Comparison of ENCODE assay signal across 19 cellular contexts in the genomic region with DNA sequence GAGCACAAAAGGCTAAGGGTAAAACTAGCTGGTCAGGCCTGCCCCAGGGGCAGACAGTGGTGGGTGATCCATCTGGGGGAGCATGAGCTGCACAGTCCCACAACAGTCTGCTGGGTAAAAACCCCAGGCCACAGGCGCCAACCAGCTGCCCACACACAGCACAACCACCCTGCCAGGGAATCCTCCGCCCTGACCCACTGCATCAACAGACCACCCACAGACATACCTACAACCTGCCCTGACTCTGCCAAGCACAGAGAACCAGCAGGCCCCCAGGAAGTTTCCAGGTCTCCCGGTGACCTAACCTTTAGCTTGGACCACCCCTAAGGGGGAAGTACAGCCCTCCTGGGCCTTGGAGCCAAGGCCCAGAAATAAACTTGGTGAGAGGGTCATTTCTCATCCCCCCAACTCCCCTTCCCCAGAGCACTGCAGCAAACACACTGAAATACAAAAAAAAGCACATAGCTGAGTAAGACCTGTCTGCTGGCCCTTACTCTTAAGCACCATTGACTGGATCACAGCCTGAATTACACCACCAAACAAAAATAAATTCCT.
DNase-seq lines count a peak whose midpoint lies in the region; ATAC-seq and TF ChIP-seq lines count a peak whose summit lies in the region.
"Had no signal": no experiment of that assay in that cellular context is flagged by ENCODE, and none has a peak within 500 bp of the region (broad histone marks: within the 10 kb centered on the region; RNA-seq: fewer than 3 reads in every experiment).

No MANE protein-coding gene starts in this region.

- TF ChIP-seq CTCF in OCI-LY7 (conservative IDR thresholded peaks at IDR 0.05; ENCODE audit: low read length), result no peak

- H3K4me1 ChIP-seq in OCI-LY7 (ENCODE audit: insufficient read depth, low read length, poor library complexity, severe bottlenecking), result peaks cover 45% of the 10 kb centered on the region
- H3K4me1 ChIP-seq: A549 had no signal

- ATAC-seq in activated naive CD8-positive, alpha-beta T cell treated with anti-CD3 and anti-CD28 coated beads, Interleukin-2, amount 50 U/mL, for 24 hours, result peak; percentile 14
- ATAC-seq in memory B cell (ENCODE audit: low read depth) (no peak), left ventricle myocardium superior (no peak), HG02938 (IDR thresholded peaks at IDR 0.05; ENCODE audit: unreplicated experiment) (no peak)
- ATAC-seq in stimulated activated memory B cell treated with anti-CD40 and anti-IgM and Interleukin-4, amounts not matched to agents 10 μg/mL and 1 μg/mL and 100 μg/mL, for 72 hours, result peak; percentile 14
- ATAC-seq: A549, HCT116 had no signal

- peak overlapping the region; percentile 37; the same call in 1 of the 2 replicates for H2AFZ ChIP-seq in OCI-LY7 (ENCODE audit: low read length)
- H2AFZ ChIP-seq: PC-9 had no signal

- no peak overlapping the region for H3K4me2 ChIP-seq in OCI-LY7 (ENCODE audit: low read length)
- H3K4me2 ChIP-seq: A549, PC-9 had no signal

- peaks cover 6% of the 10 kb centered on the region; the same call in 1 of the 2 replicates for H3K9me3 ChIP-seq in OCI-LY7 (ENCODE audit: low read length)
- H3K9me3 ChIP-seq: A549 had no signal

- no peaks in the 10 kb centered on the region for H3K9me2 ChIP-seq in OCI-LY7 (ENCODE audit: insufficient read depth, low read length)

- no peak overlapping the region for H3K4me3 ChIP-seq in OCI-LY7 (ENCODE audit: low read depth, low read length, poor library complexity, severe bottlenecking)
- H3K4me3 ChIP-seq: A549, K562, PC-9 had no signal

- H3K9me3 Mint-ChIP-seq in activated naive CD8-positive, alpha-beta T cell treated with anti-CD3 and anti-CD28 coated beads, Interleukin-2, amount 50 U/mL, for 24 hours, result peaks cover 7% of the 10 kb centered on the region
- H3K9me3 Mint-ChIP-seq in activated naive CD8-positive, alpha-beta T cell treated with anti-CD3 and anti-CD28 coated beads for 36 hours, result peaks cover 11% of the 10 kb centered on the region
- peaks cover 5% of the 10 kb centered on the region for H3K9me3 Mint-ChIP-seq in memory B cell
- peaks cover 2% of the 10 kb centered on the region for H3K9me3 Mint-ChIP-seq in stimulated activated memory B cell treated with anti-CD40 and anti-IgM and Interleukin-4, amounts not matched to agents 10 μg/mL and 1 μg/mL and 100 μg/mL, for 72 hours

- H3K4me3 Mint-ChIP-seq in activated naive CD8-positive, alpha-beta T cell treated with anti-CD3 and anti-CD28 coated beads, Interleukin-2, amount 50 U/mL, for 24 hours, result no peak overlapping the region
- no peak overlapping the region for H3K4me3 Mint-ChIP-seq in activated naive CD8-positive, alpha-beta T cell treated with anti-CD3 and anti-CD28 coated beads for 36 hours
- peak overlapping the region; percentile 1 for H3K4me3 Mint-ChIP-seq in memory B cell
- H3K4me3 Mint-ChIP-seq in stimulated activated memory B cell treated with anti-CD40 and anti-IgM and Interleukin-4, amounts not matched to agents 10 μg/mL and 1 μg/mL and 100 μg/mL, for 72 hours, result no peak overlapping the region
- H3K4me3 Mint-ChIP-seq: CD14-positive monocyte had no signal

- CTCF ChIA-PET in OCI-LY7 (lab: Charles Lee; ENCODE audit: unreplicated experiment), result interaction anchor here (0.6 kb wide), 2 partner anchors 114 to 392 kb away, joined by 3 to 4 read pairs; no protein-coding TSS in a partner anchor

- intact Hi-C loops in OCI-LY7 (cut with micrococcal nuclease; ENCODE audit: unreplicated experiment), result no loop called here
- intact Hi-C loops in left ventricle myocardium superior (cut with micrococcal nuclease), result no loop called here

- H3K36me3 Mint-ChIP-seq in activated naive CD8-positive, alpha-beta T cell treated with anti-CD3 and anti-CD28 coated beads, Interleukin-2, amount 50 U/mL, for 24 hours (ENCODE audit: low read depth), result no peaks in the 10 kb centered on the region
- H3K36me3 Mint-ChIP-seq in activated naive CD8-positive, alpha-beta T cell treated with anti-CD3 and anti-CD28 coated beads for 36 hours, result peaks cover 7% of the 10 kb centered on the region
- H3K36me3 Mint-ChIP-seq in memory B cell, result peaks cover 6% of the 10 kb centered on the region
- peaks cover 6% of the 10 kb centered on the region for H3K36me3 Mint-ChIP-seq in stimulated activated memory B cell treated with anti-CD40 and anti-IgM and Interleukin-4, amounts not matched to agents 10 μg/mL and 1 μg/mL and 100 μg/mL, for 72 hours

- H3K79me2 ChIP-seq in OCI-LY7 (ENCODE audit: insufficient read depth, low read depth, low read length), result no peaks in the 10 kb centered on the region

- H3K4me1 Mint-ChIP-seq in activated naive CD8-positive, alpha-beta T cell treated with anti-CD3 and anti-CD28 coated beads, Interleukin-2, amount 50 U/mL, for 24 hours, result peaks cover 59% of the 10 kb centered on the region
- H3K4me1 Mint-ChIP-seq in activated naive CD8-positive, alpha-beta T cell treated with anti-CD3 and anti-CD28 coated beads for 36 hours, result peaks cover 32% of the 10 kb centered on the region
- H3K4me1 Mint-ChIP-seq in memory B cell, result peaks cover 76% of the 10 kb centered on the region
- peaks cover 98% of the 10 kb centered on the region for H3K4me1 Mint-ChIP-seq in stimulated activated memory B cell treated with anti-CD40 and anti-IgM and Interleukin-4, amounts not matched to agents 10 μg/mL and 1 μg/mL and 100 μg/mL, for 72 hours

- no peaks in the 10 kb centered on the region for H4K20me1 ChIP-seq in OCI-LY7 (ENCODE audit: insufficient read depth, low read length)

- peaks cover 4% of the 10 kb centered on the region; the same call in 1 of the 2 replicates for H3K36me3 ChIP-seq in OCI-LY7 (ENCODE audit: insufficient read depth, low read length)

- POLR2A ChIA-PET in OCI-LY7 (lab: Charles Lee), result interaction anchor here (1.4 kb wide), 1 partner anchor 123 kb away, joined by 4 read pairs; no protein-coding TSS in a partner anchor

- H3K27me3 Mint-ChIP-seq in activated naive CD8-positive, alpha-beta T cell treated with anti-CD3 and anti-CD28 coated beads, Interleukin-2, amount 50 U/mL, for 24 hours, result no peaks in the 10 kb centered on the region
- no peaks in the 10 kb centered on the region for H3K27me3 Mint-ChIP-seq in activated naive CD8-positive, alpha-beta T cell treated with anti-CD3 and anti-CD28 coated beads for 36 hours
- no peaks in the 10 kb centered on the region for H3K27me3 Mint-ChIP-seq in memory B cell
- H3K27me3 Mint-ChIP-seq in stimulated activated memory B cell treated with anti-CD40 and anti-IgM and Interleukin-4, amounts not matched to agents 10 μg/mL and 1 μg/mL and 100 μg/mL, for 72 hours, result no peaks in the 10 kb centered on the region

- H3K27ac Mint-ChIP-seq in activated naive CD8-positive, alpha-beta T cell treated with anti-CD3 and anti-CD28 coated beads, Interleukin-2, amount 50 U/mL, for 24 hours, result no peak overlapping the region
- no peak overlapping the region for H3K27ac Mint-ChIP-seq in activated naive CD8-positive, alpha-beta T cell treated with anti-CD3 and anti-CD28 coated beads for 36 hours
- peak overlapping the region; percentile 46 for H3K27ac Mint-ChIP-seq in memory B cell
- H3K27ac Mint-ChIP-seq in stimulated activated memory B cell treated with anti-CD40 and anti-IgM and Interleukin-4, amounts not matched to agents 10 μg/mL and 1 μg/mL and 100 μg/mL, for 72 hours, result peak overlapping the region; percentile 90
- H3K27ac Mint-ChIP-seq: CD14-positive monocyte had no signal

- no peak for DNase-seq in activated naive CD8-positive, alpha-beta T cell treated with anti-CD3 and anti-CD28 coated beads, Interleukin-2, amount 50 U/mL, for 24 hours
- no peak for DNase-seq in activated naive CD8-positive, alpha-beta T cell treated with anti-CD3 and anti-CD28 coated beads for 36 hours
- DNase-seq in OCI-LY7 (ENCODE audit: low spot score) (no peak), memory B cell (ENCODE audit: low spot score in 2 of 2) (no peak), left ventricle myocardium superior (no peak)
- no peak for DNase-seq in stimulated activated CD4-positive, alpha-beta T cell treated with anti-CD3 and anti-CD28 coated beads, Interleukin-4, amount 100 ng/mL, for 24 hours
- DNase-seq: COR-L47, MV-4-11, NCI-H1417 treated with DMSO at 0.1 percent for 48 hours, NCI-H1930, NCI-H2171, NCI-H748 treated with DMSO at 0.1 percent for 48 hours, PC-9 had no signal

- BruUV-seq in OCI-LY7 (replicated peaks; lab: Mats Ljungman, UMichigan), result no TSS peak

- no peak overlapping the region for H3K27ac ChIP-seq in OCI-LY7 (ENCODE audit: low read depth, low read length, poor library complexity, severe bottlenecking)
- H3K27ac ChIP-seq: A549, PC-9 had no signal

Comparison
In these comparisons a context has a peak if more than half of its experiments do, and no peak if none do; other contexts are left out.
1. ATAC-seq: peak in activated naive CD8-positive, alpha-beta T cell treated with anti-CD3 and anti-CD28 coated beads, Interleukin-2, amount 50 U/mL, for 24 hours (single experiment) and stimulated activated memory B cell treated with anti-CD40 and anti-IgM and Interleukin-4, amounts not matched to agents 10 μg/mL and 1 μg/mL and 100 μg/mL, for 72 hours (single experiment); none in memory B cell (single experiment), left ventricle myocardium superior (single experiment) and HG02938 (single experiment).
2. H3K27ac Mint-ChIP-seq: peak in memory B cell (single experiment) and stimulated activated memory B cell treated with anti-CD40 and anti-IgM and Interleukin-4, amounts not matched to agents 10 μg/mL and 1 μg/mL and 100 μg/mL, for 72 hours (single experiment); none in activated naive CD8-positive, alpha-beta T cell treated with anti-CD3 and anti-CD28 coated beads, Interleukin-2, amount 50 U/mL, for 24 hours (single experiment) and activated naive CD8-positive, alpha-beta T cell treated with anti-CD3 and anti-CD28 coated beads for 36 hours (single experiment).